ENCODE assay signal across 1 cellular context in genomic region chr12:3815096-3815766, GRCh38.
TF ChIP-seq lines count a peak whose summit lies in the region.

No MANE protein-coding gene starts in this region.

TF ChIP-seq in endothelial cell of umbilical vein, 7 proteins besides CTCF, POLR2A, EP300 and RAD21 (continued from another document):
- no peak for TF ChIP-seq POLR2AphosphoS5 (IDR thresholded peaks at IDR 0.05; ENCODE audit: insufficient read depth, low read depth, low read length)
- TF ChIP-seq MYC (IDR thresholded peaks at IDR 0.05; ENCODE audit: low read depth, low read length): no peak
- no peak for TF ChIP-seq FOS (IDR thresholded peaks at IDR 0.05; ENCODE audit: borderline replicate concordance, insufficient read depth, low read length)
- no peak for TF ChIP-seq MAX (IDR thresholded peaks at IDR 0.05; ENCODE audit: insufficient read depth, insufficient read length)
